Comparison of ENCODE assay signal across 1 cellular context in the genomic region with DNA sequence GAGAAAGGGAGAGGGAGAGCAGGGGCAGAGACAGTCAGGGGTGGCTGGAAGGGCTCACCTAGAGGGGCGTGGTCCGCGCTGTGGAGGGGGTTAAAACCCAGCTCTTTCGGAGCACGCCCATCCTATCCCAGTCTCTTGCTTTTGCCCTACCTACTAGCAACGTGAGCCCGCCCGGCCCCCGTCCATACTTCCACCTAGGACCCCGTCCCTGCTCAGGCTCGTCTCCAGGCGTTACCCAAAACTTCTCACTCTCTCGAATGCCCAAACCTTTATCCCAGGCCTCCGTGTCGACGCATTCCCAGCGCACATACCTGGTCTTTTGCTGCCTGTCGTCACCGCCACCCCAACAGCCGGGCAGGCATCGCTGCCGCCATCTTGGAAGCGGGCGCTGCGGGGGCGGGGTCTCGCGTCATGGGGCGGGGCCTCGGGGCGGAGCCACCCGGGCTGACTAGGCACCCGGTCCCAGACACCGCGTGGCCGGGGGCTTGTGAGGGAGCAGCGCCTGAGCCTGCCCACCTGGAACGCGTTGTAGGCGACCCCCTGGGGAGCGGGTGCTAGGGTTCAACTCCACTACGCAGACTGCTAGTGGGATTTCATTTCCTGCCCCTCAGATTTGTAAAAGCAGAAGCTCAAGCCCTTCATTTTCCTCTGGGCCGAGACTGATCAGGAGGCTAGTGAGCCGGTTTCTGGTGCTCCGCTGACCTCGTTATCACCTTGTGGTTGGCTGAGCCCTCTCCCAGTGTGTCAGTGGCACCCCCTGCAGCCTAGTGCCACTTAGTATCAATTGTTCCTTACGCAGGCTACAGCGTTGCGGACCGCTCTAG.
A peak's percentile ranks its signal among the peaks of the same experiment; 100 is the strongest.
TF ChIP-seq lines count a peak whose summit lies in the region.

A gene (minus strand): TSS at position 396 of the 824 bp plus-strand sequence. CDS start 1,447 bp downstream, outside the sequence.

TF ChIP-seq in HCT116, 20 proteins besides CTCF, POLR2A, EP300 and RAD21 (continued from another document):
- TF ChIP-seq, protein P1, sequence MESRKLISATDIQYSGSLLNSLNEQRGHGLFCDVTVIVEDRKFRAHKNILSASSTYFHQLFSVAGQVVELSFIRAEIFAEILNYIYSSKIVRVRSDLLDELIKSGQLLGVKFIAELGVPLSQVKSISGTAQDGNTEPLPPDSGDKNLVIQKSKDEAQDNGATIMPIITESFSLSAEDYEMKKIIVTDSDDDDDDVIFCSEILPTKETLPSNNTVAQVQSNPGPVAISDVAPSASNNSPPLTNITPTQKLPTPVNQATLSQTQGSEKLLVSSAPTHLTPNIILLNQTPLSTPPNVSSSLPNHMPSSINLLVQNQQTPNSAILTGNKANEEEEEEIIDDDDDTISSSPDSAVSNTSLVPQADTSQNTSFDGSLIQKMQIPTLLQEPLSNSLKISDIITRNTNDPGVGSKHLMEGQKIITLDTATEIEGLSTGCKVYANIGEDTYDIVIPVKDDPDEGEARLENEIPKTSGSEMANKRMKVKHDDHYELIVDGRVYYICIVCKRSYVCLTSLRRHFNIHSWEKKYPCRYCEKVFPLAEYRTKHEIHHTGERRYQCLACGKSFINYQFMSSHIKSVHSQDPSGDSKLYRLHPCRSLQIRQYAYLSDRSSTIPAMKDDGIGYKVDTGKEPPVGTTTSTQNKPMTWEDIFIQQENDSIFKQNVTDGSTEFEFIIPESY (IDR thresholded peaks at IDR 0.05; ENCODE audit: extremely low read depth, insufficient replicate concordance, low read length): peak; percentile 30
- peak; percentile 94 for TF ChIP-seq EGR1 (IDR thresholded peaks at IDR 0.05; ENCODE audit: low read depth)
- TF ChIP-seq POLR2AphosphoS5 (IDR thresholded peaks at IDR 0.05; ENCODE audit: low read depth, low read length): peak; percentile 98
- TF ChIP-seq, protein P2, sequence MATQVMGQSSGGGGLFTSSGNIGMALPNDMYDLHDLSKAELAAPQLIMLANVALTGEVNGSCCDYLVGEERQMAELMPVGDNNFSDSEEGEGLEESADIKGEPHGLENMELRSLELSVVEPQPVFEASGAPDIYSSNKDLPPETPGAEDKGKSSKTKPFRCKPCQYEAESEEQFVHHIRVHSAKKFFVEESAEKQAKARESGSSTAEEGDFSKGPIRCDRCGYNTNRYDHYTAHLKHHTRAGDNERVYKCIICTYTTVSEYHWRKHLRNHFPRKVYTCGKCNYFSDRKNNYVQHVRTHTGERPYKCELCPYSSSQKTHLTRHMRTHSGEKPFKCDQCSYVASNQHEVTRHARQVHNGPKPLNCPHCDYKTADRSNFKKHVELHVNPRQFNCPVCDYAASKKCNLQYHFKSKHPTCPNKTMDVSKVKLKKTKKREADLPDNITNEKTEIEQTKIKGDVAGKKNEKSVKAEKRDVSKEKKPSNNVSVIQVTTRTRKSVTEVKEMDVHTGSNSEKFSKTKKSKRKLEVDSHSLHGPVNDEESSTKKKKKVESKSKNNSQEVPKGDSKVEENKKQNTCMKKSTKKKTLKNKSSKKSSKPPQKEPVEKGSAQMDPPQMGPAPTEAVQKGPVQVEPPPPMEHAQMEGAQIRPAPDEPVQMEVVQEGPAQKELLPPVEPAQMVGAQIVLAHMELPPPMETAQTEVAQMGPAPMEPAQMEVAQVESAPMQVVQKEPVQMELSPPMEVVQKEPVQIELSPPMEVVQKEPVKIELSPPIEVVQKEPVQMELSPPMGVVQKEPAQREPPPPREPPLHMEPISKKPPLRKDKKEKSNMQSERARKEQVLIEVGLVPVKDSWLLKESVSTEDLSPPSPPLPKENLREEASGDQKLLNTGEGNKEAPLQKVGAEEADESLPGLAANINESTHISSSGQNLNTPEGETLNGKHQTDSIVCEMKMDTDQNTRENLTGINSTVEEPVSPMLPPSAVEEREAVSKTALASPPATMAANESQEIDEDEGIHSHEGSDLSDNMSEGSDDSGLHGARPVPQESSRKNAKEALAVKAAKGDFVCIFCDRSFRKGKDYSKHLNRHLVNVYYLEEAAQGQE (IDR thresholded peaks at IDR 0.05; ENCODE audit: low read depth): no peak
- no peak for TF ChIP-seq ELF1 (IDR thresholded peaks at IDR 0.05; ENCODE audit: borderline replicate concordance, low read depth)
